Comparison of ENCODE assay signal across 8 cellular contexts in genomic region chr1:187949567-187949966, GRCh38.
"Had no signal": no experiment of that assay in that cellular context is flagged by ENCODE, and none has a peak within 500 bp of the region (broad histone marks: within the 10 kb centered on the region; RNA-seq: fewer than 3 reads in every experiment).

No MANE protein-coding gene starts in this region.

- DNase-seq: GM23248, GOT3, H7, HFFc6, KG1 had no signal

- H2AFZ ChIP-seq: GM23248 had no signal

- H3K4me1 ChIP-seq: HAP-1 had no signal

- H3K4me3 ChIP-seq: GM23248, HAP-1 had no signal

- H3K36me3 ChIP-seq: HAP-1 had no signal

- H3K27ac ChIP-seq: GM23248, HL-60 had no signal

- ATAC-seq: HCT116 had no signal

- H3K9me3 ChIP-seq: HAP-1 had no signal

- H3K9ac ChIP-seq: GM23248 had no signal
